Comparison of ENCODE assay signal across 8 cellular contexts in the genomic region with DNA sequence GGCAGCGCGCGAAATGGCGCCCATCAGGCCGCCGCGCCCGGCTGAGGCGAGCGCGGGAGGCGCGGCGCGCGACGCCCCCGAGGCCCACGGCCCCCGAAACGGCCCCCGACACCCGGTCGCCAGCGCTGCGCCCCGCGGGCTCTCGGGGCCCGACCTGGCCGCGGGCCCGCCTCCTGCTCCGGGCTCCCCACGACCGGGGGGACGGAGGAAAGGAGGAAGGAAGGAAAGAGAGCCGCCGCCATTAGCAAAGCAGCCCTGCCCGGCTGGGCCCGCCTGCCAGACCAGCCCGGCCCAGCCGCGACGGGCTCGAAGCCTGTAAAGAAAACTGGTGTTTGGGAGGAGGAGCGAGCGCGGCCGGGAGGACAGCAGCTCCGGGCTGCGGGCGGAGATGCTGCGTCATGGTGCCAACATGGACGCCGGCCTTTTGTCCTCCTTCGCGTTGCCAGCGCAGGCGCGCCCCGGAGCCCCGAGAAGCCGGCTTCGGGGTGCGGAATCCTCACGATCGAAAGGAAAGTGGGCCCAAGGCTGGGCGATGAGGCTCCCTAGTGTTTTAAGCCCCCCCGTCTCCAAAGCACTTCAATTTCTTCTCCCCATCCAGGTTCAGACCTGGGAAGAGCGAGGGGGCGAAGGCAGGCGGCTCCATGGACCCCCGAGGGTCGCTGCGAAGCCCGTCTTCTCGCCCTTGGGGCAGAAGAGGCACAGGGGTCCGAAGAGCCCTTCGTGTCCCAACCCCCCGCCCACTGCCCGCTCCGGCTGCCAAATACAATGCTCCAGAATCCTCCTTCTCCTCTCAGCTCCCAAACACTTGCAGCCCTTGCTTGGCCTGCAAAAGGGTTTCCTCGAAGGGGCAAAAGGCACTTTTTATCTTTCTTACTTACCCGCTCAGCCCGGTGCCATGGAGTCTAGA. TPM values are rescaled to one million over a fixed set of nuclear protein-coding genes. Genes with fewer than 3 reads are reported as not detected.
DNase-seq lines count a peak whose midpoint lies in the region; ATAC-seq and TF ChIP-seq lines count a peak whose summit lies in the region.

No MANE protein-coding gene starts in this region.

- POLR2A ChIA-PET in activated CD8-positive, alpha-beta T cell treated with anti-CD3 and anti-CD28 coated beads for 36 hours (lab: Charles Lee) = interaction anchor here (1.0 to 30.9 kb wide), 9 partner anchors 0 to 700 kb away, joined by 3 to 683 read pairs (median 4); a partner anchor contains a TSS

- no peaks in the 10 kb centered on the region for H3K9me3 ChIP-seq in effector memory CD4-positive, alpha-beta T cell (ENCODE audit: control insufficient read depth, low read length)
- no peaks in the 10 kb centered on the region for H3K9me3 ChIP-seq in lung (ENCODE audit: control insufficient read depth in 2 of 2, insufficient read depth in 1 of 2, low read length in 1 of 2)

- H3K27me3 ChIP-seq in effector memory CD4-positive, alpha-beta T cell (replicated peaks; ENCODE audit: control insufficient read depth, insufficient read depth, low read length, poor library complexity, severe bottlenecking) = no peaks in the 10 kb centered on the region
- H3K27me3 ChIP-seq in lung (ENCODE audit: control insufficient read depth, insufficient read depth) = no peaks in the 10 kb centered on the region

- intact Hi-C loops in activated CD8-positive, alpha-beta T cell treated with anti-CD3 and anti-CD28 coated beads for 36 hours (cut with micrococcal nuclease) = no loop called here

- TF ChIP-seq CTCF in 22Rv1 (IDR thresholded peaks at IDR 0.05) (no peak), lung (IDR thresholded peaks at IDR 0.05; ENCODE audit: control extremely low read depth, extremely low read depth) (no peak)
- TF ChIP-seq CTCF in activated CD8-positive, alpha-beta T cell treated with anti-CD3 and anti-CD28 coated beads for 36 hours (IDR thresholded peaks at IDR 0.05) = no peak

- ATAC-seq in GM18505 (IDR thresholded peaks at IDR 0.05; ENCODE audit: unreplicated experiment) = no peak
- ATAC-seq in activated CD8-positive, alpha-beta T cell treated with anti-CD3 and anti-CD28 coated beads for 36 hours = peak; percentile 9
- no peak for ATAC-seq in lung (ENCODE audit: insufficient read depth, low FRiP score)

- H3K36me3 Mint-ChIP-seq in activated CD8-positive, alpha-beta T cell treated with anti-CD3 and anti-CD28 coated beads for 36 hours (ENCODE audit: low read depth) = peaks cover 35% of the 10 kb centered on the region

- CTCF ChIA-PET in activated CD8-positive, alpha-beta T cell treated with anti-CD3 and anti-CD28 coated beads for 36 hours (lab: Charles Lee) = interaction anchor here (1.2 to 15.4 kb wide), 6 partner anchors 4 to 88 kb away, joined by 3 to 698 read pairs (median 10); a partner anchor contains a TSS

- H3K9me3 Mint-ChIP-seq in activated CD8-positive, alpha-beta T cell treated with anti-CD3 and anti-CD28 coated beads for 36 hours = no peaks in the 10 kb centered on the region

- TF ChIP-seq POLR2A in GM18505 (IDR thresholded peaks at IDR 0.05; ENCODE audit: borderline replicate concordance, extremely low read depth, insufficient read depth, insufficient read length) = peak; percentile 73

- peaks cover 18% of the 10 kb centered on the region for H3K4me1 ChIP-seq in effector memory CD4-positive, alpha-beta T cell (ENCODE audit: control insufficient read depth, insufficient read depth, low read length, poor library complexity, severe bottlenecking)
- H3K4me1 ChIP-seq in lung (ENCODE audit: control insufficient read depth in 2 of 2, insufficient read depth in 2 of 2, low read length in 2 of 2) = peaks cover 4 to 21% of the 10 kb centered on the region in 2 donors

- DNase-seq in NCI-H446 (lab: John Stamatoyannopoulos, UW) (peak; percentile 20 to 75), lung (ENCODE audit: low spot score) (peak; percentile 73), NCI-H1048 (lab: John Stamatoyannopoulos, UW) (no peak)
- DNase-seq in activated CD8-positive, alpha-beta T cell treated with anti-CD3 and anti-CD28 coated beads for 36 hours = peak; percentile 83
- peak in 2 of 3 donors; percentile 55 to 65 for DNase-seq in effector memory CD4-positive, alpha-beta T cell
- DNase-seq in stimulated activated naive CD4-positive, alpha-beta T cell (lab: John Stamatoyannopoulos, UW) = peak; percentile 40 to 71 (median 58)

- WGBS in lung, 2 donors = 0% methylated on average over 55 to 86 of the region's 86 CpGs

- peak overlapping the region; percentile 76 for H3K4me3 ChIP-seq in effector memory CD4-positive, alpha-beta T cell (ENCODE audit: insufficient read depth, low read depth, low read length, poor library complexity, severe bottlenecking)
- H3K4me3 ChIP-seq in lung = peak overlapping the region; percentile 77

- peak overlapping the region; percentile 100 for H3K27ac ChIP-seq in 22Rv1
- H3K27ac ChIP-seq in effector memory CD4-positive, alpha-beta T cell (ENCODE audit: insufficient read depth, low read length, poor library complexity, severe bottlenecking) = peak overlapping the region; percentile 98
- H3K27ac ChIP-seq in lung (ENCODE audit: low read depth in 1 of 2, low read length in 1 of 2) = peak overlapping the region; percentile 100

- H3K27me3 Mint-ChIP-seq in activated CD8-positive, alpha-beta T cell treated with anti-CD3 and anti-CD28 coated beads for 36 hours = no peaks in the 10 kb centered on the region

- H3K4me1 Mint-ChIP-seq in activated CD8-positive, alpha-beta T cell treated with anti-CD3 and anti-CD28 coated beads for 36 hours (ENCODE audit: low read depth) = peaks cover 25% of the 10 kb centered on the region

- H3K36me3 ChIP-seq in effector memory CD4-positive, alpha-beta T cell (ENCODE audit: control insufficient read depth, insufficient read depth, low read length) = peaks cover 17% of the 10 kb centered on the region
- no peaks in the 10 kb centered on the region for H3K36me3 ChIP-seq in lung (ENCODE audit: control insufficient read depth in 2 of 2, insufficient read depth in 2 of 2, low read length in 2 of 2)

- H3K27ac Mint-ChIP-seq in activated CD8-positive, alpha-beta T cell treated with anti-CD3 and anti-CD28 coated beads for 36 hours = peak overlapping the region; percentile 99

- H3K4me3 Mint-ChIP-seq in activated CD8-positive, alpha-beta T cell treated with anti-CD3 and anti-CD28 coated beads for 36 hours = peak overlapping the region; percentile 83

RNA-seq across cellular contexts. Expression of a gene that starts 2.9 kb away (rescaled TPM):
- 10 to 100 TPM; 13.3 TPM for total RNA-seq in activated CD8-positive, alpha-beta T cell treated with anti-CD3 and anti-CD28 coated beads for 36 hours
- total RNA-seq in lung = 10 to 100 TPM; 12.4 to 28.1 TPM
- polyA plus RNA-seq in lung = 1 to 10 TPM; 7.3 to 8.3 TPM

RNA-seq across cellular contexts. Expression of a gene that starts 7.5 kb away (rescaled TPM):
- total RNA-seq in activated CD8-positive, alpha-beta T cell treated with anti-CD3 and anti-CD28 coated beads for 36 hours = 100 to 1,000 TPM; 108 to 116 TPM
- 10 to 100 TPM; 33.2 to 34.7 TPM for total RNA-seq in lung
- polyA plus RNA-seq in lung = 10 to 100 TPM; 15.1 to 16.5 TPM

RNA-seq across cellular contexts. Expression of a gene that starts 57.7 kb away (rescaled TPM):
- total RNA-seq in activated CD8-positive, alpha-beta T cell treated with anti-CD3 and anti-CD28 coated beads for 36 hours = not detected
- total RNA-seq in lung = 1 to 10 TPM in 1 of 2 donors, not detected in 1; 4.0 TPM
- polyA plus RNA-seq in lung = 1 to 10 TPM in 1 of 2 donors, under 1 TPM in 1; 0.88 to 1.2 TPM
